Comparison of ENCODE assay signal across 8 cellular contexts in the genomic region with DNA sequence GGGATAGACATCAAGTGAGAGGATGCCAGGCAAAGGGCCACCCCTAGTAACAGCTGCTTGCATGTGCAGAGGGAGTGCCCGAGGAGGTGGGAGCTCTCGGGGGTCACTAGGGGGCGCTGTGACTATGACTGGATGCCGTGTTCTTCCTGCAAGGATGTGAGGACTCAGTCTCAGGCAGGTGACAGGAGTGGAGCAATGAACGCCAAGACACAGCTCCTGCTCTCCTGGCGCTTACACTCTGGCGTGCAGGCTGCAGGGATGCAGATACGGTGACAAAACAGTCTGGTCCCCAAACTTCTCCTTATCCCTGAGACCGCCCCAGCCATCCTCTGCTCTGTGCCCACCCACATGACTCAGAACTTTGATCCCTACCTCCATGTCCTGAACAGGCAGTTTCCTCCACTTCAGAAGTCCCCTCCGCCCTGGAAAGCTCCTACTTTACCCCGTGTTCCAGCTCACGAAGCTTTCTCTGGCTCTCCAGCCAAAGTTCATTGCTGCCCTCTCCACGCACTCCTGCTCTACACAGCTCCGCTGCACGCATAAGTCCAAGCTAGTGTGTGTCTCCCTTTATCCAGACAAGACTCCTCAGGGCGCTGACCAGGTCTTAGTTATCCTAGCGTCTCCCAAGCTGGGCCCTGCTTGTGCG. TPM values are rescaled to one million over a fixed set of nuclear protein-coding genes. Genes with fewer than 3 reads are reported as not detected.
DNase-seq lines count a peak whose midpoint lies in the region; ATAC-seq and TF ChIP-seq lines count a peak whose summit lies in the region.

No MANE protein-coding gene starts in this region.

- H3K4me1 ChIP-seq in ascending aorta, result no peaks in the 10 kb centered on the region
- H3K4me1 ChIP-seq in smooth muscle cell (ENCODE audit: low read depth), result no peaks in the 10 kb centered on the region

- no peak overlapping the region for H3K9ac ChIP-seq in smooth muscle cell (ENCODE audit: low read depth)

- H3K4me3 ChIP-seq in ascending aorta (no peak overlapping the region), smooth muscle cell (no peak overlapping the region)

- intact Hi-C loops in ascending aorta (cut with DNase I), result loop anchor here (5.0 kb wide), 1 partner anchor 163 kb away; no protein-coding TSS in a partner anchor

- DNase-seq in AG08395 (ENCODE audit: low spot score), result peak; percentile 84
- DNase-seq in NCI-H1092 treated with DMSO at 0.1 percent for 48 hours (lab: John Stamatoyannopoulos, UW), result peak; percentile 49
- DNase-seq in T-helper 9 cell, result peak; percentile 84
- peak in 1 of 2 donors; percentile 81 for DNase-seq in ascending aorta (ENCODE audit: low spot score in 2 of 2)
- DNase-seq in hippocampal formation (lab: John Stamatoyannopoulos, UW), result peak; percentile 21 to 23
- peak; percentile 31 for DNase-seq in smooth muscle cell (lab: John Stamatoyannopoulos, UW; ENCODE audit: unreplicated experiment)

- no peaks in the 10 kb centered on the region for H3F3A ChIP-seq in smooth muscle cell (ENCODE audit: low read depth)

- no peaks in the 10 kb centered on the region for H3K36me3 ChIP-seq in ascending aorta
- H3K36me3 ChIP-seq in smooth muscle cell (ENCODE audit: low read depth), result no peaks in the 10 kb centered on the region

- H3K79me2 ChIP-seq in smooth muscle cell (ENCODE audit: low read depth), result no peaks in the 10 kb centered on the region

- no peak overlapping the region for H3K27ac ChIP-seq in ascending aorta
- H3K27ac ChIP-seq in smooth muscle cell (ENCODE audit: low read depth), result no peak overlapping the region

- H3K9me3 ChIP-seq in ascending aorta, result no peaks in the 10 kb centered on the region
- no peaks in the 10 kb centered on the region for H3K9me3 ChIP-seq in smooth muscle cell (replicated peaks; ENCODE audit: low read depth)

- 57% methylated on average over 18 of the region's 18 CpGs for whole genome bisulfite sequencing in smooth muscle cell (ENCODE audit: low lambda C conversion rate)

- H3K27me3 ChIP-seq in ascending aorta (no peaks in the 10 kb centered on the region), smooth muscle cell (ENCODE audit: low read depth) (no peaks in the 10 kb centered on the region)

- peak; percentile 77 for ATAC-seq in GM18868 (IDR thresholded peaks at IDR 0.05; ENCODE audit: unreplicated experiment)
- ATAC-seq in HG03159 (IDR thresholded peaks at IDR 0.05; ENCODE audit: unreplicated experiment), result no peak

- H3K4me2 ChIP-seq in smooth muscle cell, result no peak overlapping the region

- no peaks in the 10 kb centered on the region for H4K20me1 ChIP-seq in smooth muscle cell (ENCODE audit: low read depth)

- TF ChIP-seq CTCF in ascending aorta (IDR thresholded peaks at IDR 0.05), result peak; percentile 37 to 63 (median 49)
- peak; percentile 70 for TF ChIP-seq CTCF in smooth muscle cell (IDR thresholded peaks at IDR 0.05; ENCODE audit: borderline replicate concordance, insufficient read depth, poor library complexity, severe bottlenecking)

- H2AFZ ChIP-seq in smooth muscle cell (ENCODE audit: low read depth), result no peak overlapping the region

RNA-seq across cellular contexts. Expression of gene RHOV, which starts 14.7 kb away (rescaled TPM):
- total RNA-seq in ascending aorta, result not detected
- total RNA-seq in smooth muscle cell, result 2.9 and 3.3 TPM in 2 replicates
- 3.0 and 10.3 TPM in 2 replicates for polyA plus RNA-seq in smooth muscle cell

RNA-seq across cellular contexts. Expression of gene SPINT1, which starts 15.5 kb away (rescaled TPM):
- total RNA-seq in ascending aorta (1.5 TPM), smooth muscle cell (47.0 and 76.5 TPM in 2 replicates)
- polyA plus RNA-seq in smooth muscle cell, result 50.2 and 140 TPM in 2 replicates

RNA-seq across cellular contexts. Expression of gene PPP1R14D, which starts 30.8 kb away (rescaled TPM):
- not detected for total RNA-seq in ascending aorta
- not detected in 2 replicates for total RNA-seq in smooth muscle cell
- not detected in 2 replicates for polyA plus RNA-seq in smooth muscle cell

RNA-seq across cellular contexts. Expression of gene VPS18, which starts 34.9 kb away (rescaled TPM):
- total RNA-seq in ascending aorta (51.8 TPM), smooth muscle cell (14.2 and 15.4 TPM in 2 replicates)
- polyA plus RNA-seq in smooth muscle cell, result 17.2 and 24.4 TPM in 2 replicates

RNA-seq across cellular contexts. Expression of gene DNAJC17, which starts 52.1 kb away (rescaled TPM):
- total RNA-seq in ascending aorta (26.2 TPM), smooth muscle cell (23.7 and 25.0 TPM in 2 replicates)
- 33.6 and 35.3 TPM in 2 replicates for polyA plus RNA-seq in smooth muscle cell

Comparison
In these comparisons a context has a peak if more than half of its experiments do, and no peak if none do; other contexts are left out.
1. RNA of gene SPINT1, which starts 15.5 kb away (total RNA-seq): 47.0 to 76.5 TPM in smooth muscle cell; 1.5 TPM in ascending aorta (single experiment); every median in the first group is over 10 times any median in the second.